ENCODE assay signal across 21 cellular contexts in genomic region chr15:37070686-37071085, GRCh38. TPM values are rescaled to one million over a fixed set of nuclear protein-coding genes. Genes with fewer than 3 reads are reported as not detected.
DNase-seq lines count a peak whose midpoint lies in the region; ATAC-seq, FAIRE-seq and TF ChIP-seq lines count a peak whose summit lies in the region.
"Had no signal": no experiment of that assay in that cellular context is flagged by ENCODE, and none has a peak within 500 bp of the region (broad histone marks: within the 10 kb centered on the region; RNA-seq: fewer than 3 reads in every experiment).

No MANE protein-coding gene starts in this region.

- no peak overlapping the region for H3K4me3 ChIP-seq in cardiac muscle cell
- H3K4me3 ChIP-seq: BLaER1 had no signal

- peaks cover 26% of the 10 kb centered on the region for H3K4me1 ChIP-seq in cardiac muscle cell (ENCODE audit: low read depth)
- H3K4me1 ChIP-seq: BE2C, BLaER1 had no signal

- H3K36me3 Mint-ChIP-seq in mesothelial cell of epicardium, result peaks cover 68% of the 10 kb centered on the region
- H3K36me3 Mint-ChIP-seq: CD14-positive monocyte; CD4-positive, alpha-beta memory T cell; CD4-positive, CD25-positive, alpha-beta regulatory T cell; CD8-positive, alpha-beta memory T cell had no signal

- DNase-seq in cardiac muscle cell (ENCODE audit: low read depth in 1 of 2, low spot score in 1 of 2), result no peak
- DNase-seq in cardiac septum (ENCODE audit: low spot score), result no peak
- no peak for DNase-seq in mesothelial cell of epicardium (ENCODE audit: low spot score in 2 of 2, unreplicated experiment in 2 of 2)
- DNase-seq in D721Med (ENCODE audit: insufficient read length, low spot score), result no peak
- DNase-seq: 8988T; ACHN; BE2C; C1 segment of cervical spinal cord; CD4-positive, alpha-beta memory T cell; CD4-positive, CD25-positive, alpha-beta regulatory T cell; CD8-positive, alpha-beta memory T cell; COR-L47; DMS79 treated with DMSO at 0.1 percent for 48 hours; GF-D8 had no signal

- no peaks in the 10 kb centered on the region for H3K27me3 ChIP-seq in cardiac muscle cell
- H3K27me3 ChIP-seq: BE2C, BLaER1 had no signal

- H3K27ac Mint-ChIP-seq in mesothelial cell of epicardium, result peak overlapping the region; percentile 9
- H3K27ac Mint-ChIP-seq: CD14-positive monocyte; CD4-positive, alpha-beta memory T cell; CD4-positive, CD25-positive, alpha-beta regulatory T cell; CD8-positive, alpha-beta memory T cell had no signal

- H3K36me3 ChIP-seq in cardiac muscle cell, result peaks cover 73% of the 10 kb centered on the region
- H3K36me3 ChIP-seq: BLaER1 had no signal

- no peak for ATAC-seq in HG03139 (IDR thresholded peaks at IDR 0.05; ENCODE audit: unreplicated experiment)

- no peaks in the 10 kb centered on the region for H3K9me3 Mint-ChIP-seq in mesothelial cell of epicardium
- H3K9me3 Mint-ChIP-seq: CD14-positive monocyte; CD4-positive, alpha-beta memory T cell; CD8-positive, alpha-beta memory T cell had no signal

- TF ChIP-seq CTCF in cardiac muscle cell (IDR thresholded peaks at IDR 0.05; ENCODE audit: low read depth, low read length), result no peak
- TF ChIP-seq CTCF in mesothelial cell of epicardium (IDR thresholded peaks at IDR 0.05; ENCODE audit: unreplicated experiment), result no peak
- TF ChIP-seq CTCF in D721Med (IDR thresholded peaks at IDR 0.05; ENCODE audit: insufficient read depth, missing control alignments), result no peak

- H3K27ac ChIP-seq in cardiac muscle cell, result peak overlapping the region; percentile 25
- H3K27ac ChIP-seq: BLaER1 had no signal

- peaks cover 42% of the 10 kb centered on the region for H3K4me1 Mint-ChIP-seq in mesothelial cell of epicardium
- H3K4me1 Mint-ChIP-seq: CD14-positive monocyte; CD4-positive, alpha-beta memory T cell; CD4-positive, CD25-positive, alpha-beta regulatory T cell; CD8-positive, alpha-beta memory T cell had no signal

- intact Hi-C loops in cardiac septum (cut with DNase I), result no loop called here

- no peak for FAIRE-seq in D721Med (lab: Jason Lieb, UNC)
- FAIRE-seq: A204.1, G401.6, GM12891, GM19239 had no signal

- H3K27me3 Mint-ChIP-seq in mesothelial cell of epicardium (ENCODE audit: low read depth), result no peaks in the 10 kb centered on the region

- H3K9me3 ChIP-seq in cardiac muscle cell (ENCODE audit: low read depth), result no peaks in the 10 kb centered on the region
- H3K9me3 ChIP-seq: BE2C, BLaER1 had no signal

- H3K4me3 Mint-ChIP-seq in mesothelial cell of epicardium, result no peak overlapping the region
- H3K4me3 Mint-ChIP-seq: CD14-positive monocyte; CD4-positive, alpha-beta memory T cell; CD4-positive, CD25-positive, alpha-beta regulatory T cell; CD8-positive, alpha-beta memory T cell had no signal

RNA-seq across cellular contexts. Expression of gene MEIS2, which starts 29.7 kb away (rescaled TPM):
- total RNA-seq in cardiac muscle cell (326 and 432 TPM in 2 replicates), cardiac septum (40.3 TPM), mesothelial cell of epicardium (377 to 397 TPM (median 379 TPM) in 3 replicates)
- polyA plus RNA-seq in cardiac muscle cell, result 224 and 249 TPM in 2 replicates
- total RNA-seq: CD4-positive, alpha-beta memory T cell; CD4-positive, CD25-positive, alpha-beta regulatory T cell; CD8-positive, alpha-beta memory T cell had no signal
- polyA plus RNA-seq: CD14-positive monocyte; CD4-positive, alpha-beta memory T cell; CD4-positive, CD25-positive, alpha-beta regulatory T cell; CD8-positive, alpha-beta memory T cell had no signal
